In the genomic region with DNA sequence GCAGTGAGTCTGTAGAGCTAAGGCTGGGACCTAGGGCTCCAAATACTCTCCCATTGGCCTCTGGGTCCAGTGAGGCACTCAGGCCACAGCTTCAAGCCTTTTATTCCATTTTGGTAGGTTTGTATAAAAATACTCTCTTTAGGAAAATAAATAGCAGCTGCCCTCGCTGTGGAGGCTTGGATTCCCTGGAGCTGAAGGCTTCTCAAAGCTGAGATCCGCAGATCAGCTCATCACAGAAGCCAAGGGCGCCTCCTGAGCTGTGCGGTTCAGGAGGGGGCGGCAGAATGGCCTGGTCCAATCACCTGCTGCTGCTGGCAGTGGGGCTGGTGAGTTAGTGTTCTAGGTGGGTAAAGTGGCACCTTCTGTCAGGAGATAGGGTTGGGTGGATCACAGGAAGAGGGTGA, we compare ENCODE assay signal across 1 cellular context.
TF ChIP-seq lines count a peak whose summit lies in the region.

No MANE protein-coding gene starts in this region.

TF ChIP-seq in HEK293, 187 proteins besides CTCF, POLR2A, EP300 and RAD21:
- TF ChIP-seq, protein P1, sequence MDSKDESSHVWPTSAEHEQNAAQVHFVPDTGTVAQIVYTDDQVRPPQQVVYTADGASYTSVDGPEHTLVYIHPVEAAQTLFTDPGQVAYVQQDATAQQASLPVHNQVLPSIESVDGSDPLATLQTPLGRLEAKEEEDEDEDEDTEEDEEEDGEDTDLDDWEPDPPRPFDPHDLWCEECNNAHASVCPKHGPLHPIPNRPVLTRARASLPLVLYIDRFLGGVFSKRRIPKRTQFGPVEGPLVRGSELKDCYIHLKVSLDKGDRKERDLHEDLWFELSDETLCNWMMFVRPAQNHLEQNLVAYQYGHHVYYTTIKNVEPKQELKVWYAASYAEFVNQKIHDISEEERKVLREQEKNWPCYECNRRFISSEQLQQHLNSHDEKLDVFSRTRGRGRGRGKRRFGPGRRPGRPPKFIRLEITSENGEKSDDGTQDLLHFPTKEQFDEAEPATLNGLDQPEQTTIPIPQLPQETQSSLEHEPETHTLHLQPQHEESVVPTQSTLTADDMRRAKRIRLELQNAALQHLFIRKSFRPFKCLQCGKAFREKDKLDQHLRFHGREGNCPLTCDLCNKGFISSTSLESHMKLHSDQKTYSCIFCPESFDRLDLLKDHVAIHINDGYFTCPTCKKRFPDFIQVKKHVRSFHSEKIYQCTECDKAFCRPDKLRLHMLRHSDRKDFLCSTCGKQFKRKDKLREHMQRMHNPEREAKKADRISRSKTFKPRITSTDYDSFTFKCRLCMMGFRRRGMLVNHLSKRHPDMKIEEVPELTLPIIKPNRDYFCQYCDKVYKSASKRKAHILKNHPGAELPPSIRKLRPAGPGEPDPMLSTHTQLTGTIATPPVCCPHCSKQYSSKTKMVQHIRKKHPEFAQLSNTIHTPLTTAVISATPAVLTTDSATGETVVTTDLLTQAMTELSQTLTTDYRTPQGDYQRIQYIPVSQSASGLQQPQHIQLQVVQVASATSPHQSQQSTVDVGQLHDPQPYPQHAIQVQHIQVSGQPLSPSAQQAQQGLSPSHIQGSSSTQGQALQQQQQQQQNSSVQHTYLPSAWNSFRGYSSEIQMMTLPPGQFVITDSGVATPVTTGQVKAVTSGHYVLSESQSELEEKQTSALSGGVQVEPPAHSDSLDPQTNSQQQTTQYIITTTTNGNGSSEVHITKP (tag by site-specific recombination; IDR thresholded peaks at IDR 0.05) = peak; percentile 57
